ENCODE assay signal across 12 cellular contexts in the genomic region with DNA sequence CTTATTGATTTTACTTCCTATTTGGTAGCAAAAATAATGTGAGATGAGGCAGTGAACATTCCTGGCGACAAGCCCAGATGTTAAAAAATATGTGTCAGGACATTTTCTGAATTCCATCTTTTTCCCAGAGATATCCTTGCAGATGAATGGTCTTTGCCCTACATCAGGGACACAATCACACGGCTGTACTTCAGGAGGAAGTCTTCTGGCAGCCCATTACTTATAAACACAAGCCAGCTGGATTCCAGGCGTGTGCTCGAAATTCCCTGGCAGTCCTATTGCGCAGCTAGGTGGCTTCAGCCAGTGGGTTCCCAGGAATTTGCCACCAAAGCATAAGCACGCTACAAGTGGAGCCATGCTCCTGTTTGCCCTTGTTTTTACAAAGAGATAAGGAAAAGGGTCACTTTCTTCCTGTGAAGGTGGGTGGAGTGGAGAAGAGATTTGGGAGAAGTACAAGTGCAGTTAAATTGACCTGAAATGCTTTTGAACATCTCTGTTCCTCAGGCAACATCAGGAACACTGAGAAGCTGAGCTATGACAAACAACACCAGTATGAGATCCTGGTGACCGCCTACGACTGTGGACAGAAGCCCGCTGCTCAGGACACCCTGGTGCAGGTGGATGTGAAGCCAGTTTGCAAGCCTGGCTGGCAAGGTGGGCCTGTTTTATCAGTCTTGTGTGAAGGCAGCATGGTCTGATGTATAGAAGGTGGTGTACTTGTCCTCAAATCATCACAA.
DNase-seq lines count a peak whose midpoint lies in the region; ATAC-seq and TF ChIP-seq lines count a peak whose summit lies in the region.
"Had no signal": no experiment of that assay in that cellular context is flagged by ENCODE, and none has a peak within 500 bp of the region (broad histone marks: within the 10 kb centered on the region; RNA-seq: fewer than 3 reads in every experiment).

No MANE protein-coding gene starts in this region.

- no peaks in the 10 kb centered on the region for H3K9me3 ChIP-seq in mammary epithelial cell (replicated peaks; ENCODE audit: insufficient read depth, low read length)

- no peak overlapping the region for H3K27ac ChIP-seq in mammary epithelial cell (ENCODE audit: insufficient read depth, low read depth, low read length)

- no peak overlapping the region for H3K9ac ChIP-seq in mammary epithelial cell (ENCODE audit: insufficient read depth, low read length)

- no peak for ATAC-seq in GM18502 (IDR thresholded peaks at IDR 0.05; ENCODE audit: poor library complexity, unreplicated experiment)
- ATAC-seq in GM21737 (IDR thresholded peaks at IDR 0.05; ENCODE audit: unreplicated experiment): no peak
- ATAC-seq: activated CD8-positive, alpha-beta T cell treated with anti-CD3 and anti-CD28 coated beads, Interleukin-2, amount 10 ng/mL, durations not matched to agents 7 days and 5 days had no signal

- DNase-seq in H4 (ENCODE audit: low spot score): peak; percentile 87
- no peak for DNase-seq in mammary epithelial cell
- peak; percentile 56 for DNase-seq in iris pigment epithelial cell (ENCODE audit: low read depth)
- peak; percentile 46 for DNase-seq in skeletal muscle cell (ENCODE audit: low read depth)
- DNase-seq in activated gamma-delta T cell treated with Interleukin-2 at 50 U/mL for 16 hours: no peak
- no peak for DNase-seq in effector CD4-positive, alpha-beta T cell
- DNase-seq: activated CD8-positive, alpha-beta T cell treated with anti-CD3 and anti-CD28 coated beads, Interleukin-2, amount 10 ng/mL, durations not matched to agents 7 days and 5 days; amygdala; DMS79; stimulated activated CD4-positive, alpha-beta T cell treated with anti-CD3 and anti-CD28 coated beads, Interleukin-4, amount 100 ng/mL, for 1 hour had no signal

- TF ChIP-seq CTCF in mammary epithelial cell (conservative IDR thresholded peaks at IDR 0.05 in 1 of 2, IDR thresholded peaks at IDR 0.05 in 1 of 2; ENCODE audit: extremely low read depth in 1 of 2, insufficient read depth in 1 of 2, low read depth in 1 of 2, low read length in 2 of 2): no peak

- no peak overlapping the region for H3K4me3 ChIP-seq in mammary epithelial cell (replicated peaks in 1 of 3; ENCODE audit: insufficient read depth in 1 of 3, low read depth in 2 of 3, low read length in 3 of 3)
- no peak overlapping the region for H3K4me3 ChIP-seq in skeletal muscle cell (ENCODE audit: low read depth, low read length)

- WGBS in mammary epithelial cell (ENCODE audit: low coverage, missing lambda C conversion rate): 48% methylated on average over 9 of the region's 9 CpGs

- no TSS peak for BruUV-seq in mammary epithelial cell (replicated peaks; lab: Mats Ljungman, UMichigan)

- H3K27me3 ChIP-seq in mammary epithelial cell (ENCODE audit: insufficient read depth, low read length): no peaks in the 10 kb centered on the region

- H4K20me1 ChIP-seq in mammary epithelial cell (ENCODE audit: insufficient read depth, low read length): no peaks in the 10 kb centered on the region

- no peaks in the 10 kb centered on the region for H3K36me3 ChIP-seq in mammary epithelial cell (ENCODE audit: insufficient read depth, low read length)

- peaks cover 27% of the 10 kb centered on the region for H3K4me1 ChIP-seq in mammary epithelial cell (ENCODE audit: insufficient read depth, low read length)

- dilution Hi-C loops in mammary epithelial cell (cut with HindIII; ENCODE audit: low sequenced_read_pairs): no loop called here

- CTCF ChIA-PET in mammary epithelial cell (lab: Charles Lee; ENCODE audit: low non-redundant PET): no interaction called here

- H2AFZ ChIP-seq in mammary epithelial cell (ENCODE audit: low read depth, low read length): peak overlapping the region; percentile 62

- in situ Hi-C loops in mammary epithelial cell (cut with MboI; ENCODE audit: low sequenced_read_pairs in 2 of 2): no loop called here

- intact Hi-C loops in mammary epithelial cell (cut with micrococcal nuclease): no loop called here

- peak overlapping the region; percentile 1 for H3K4me2 ChIP-seq in mammary epithelial cell (ENCODE audit: insufficient read depth, low read depth, low read length)

- H3K79me2 ChIP-seq in mammary epithelial cell (ENCODE audit: insufficient read depth, low read length): no peaks in the 10 kb centered on the region

Comparison
In these comparisons a context has a peak if more than half of its experiments do, and no peak if none do; other contexts are left out.
1. DNase-seq: peak in H4 (single experiment), iris pigment epithelial cell (single experiment) and skeletal muscle cell (single experiment); none in mammary epithelial cell (single experiment), activated gamma-delta T cell treated with Interleukin-2 at 50 U/mL for 16 hours (single experiment) and effector CD4-positive, alpha-beta T cell (single experiment).